Comparison of ENCODE assay signal across 8 cellular contexts in genomic region chr11:48001438-48002021, GRCh38. TPM values are rescaled to one million over a fixed set of nuclear protein-coding genes. Genes with fewer than 3 reads are reported as not detected.
DNase-seq lines count a peak whose midpoint lies in the region; ATAC-seq and TF ChIP-seq lines count a peak whose summit lies in the region.

No MANE protein-coding gene starts in this region.

- peak overlapping the region; percentile 66 for H3K9ac ChIP-seq in OCI-LY3 (ENCODE audit: low read length)

- peaks cover 99% of the 10 kb centered on the region for H3K4me1 ChIP-seq in OCI-LY3 (ENCODE audit: low read length)
- H3K4me1 ChIP-seq in right lobe of liver = peaks cover 3 to 95% (median 42%) of the 10 kb centered on the region in 4 donors
- peaks cover 19 to 45% of the 10 kb centered on the region in 2 donors for H3K4me1 ChIP-seq in thoracic aorta (ENCODE audit: control insufficient read depth in 1 of 2, low read depth in 2 of 2)
- H3K4me1 ChIP-seq in HAP-1 = peaks cover 11% of the 10 kb centered on the region

- peak overlapping the region; percentile 59 for H3K4me3 Mint-ChIP-seq in activated naive CD4-positive, alpha-beta T cell treated with anti-CD3 and anti-CD28 coated beads, Interleukin-2, amount 50 U/mL, for 24 hours

- DNase-seq in GM13976 (ENCODE audit: low spot score) = peak; percentile 39
- DNase-seq in right lobe of liver = peak; percentile 41 to 78 (median 69)
- no peak for DNase-seq in thoracic aorta (ENCODE audit: low spot score)
- no peak for DNase-seq in GF-D8 (lab: John Stamatoyannopoulos, UW)
- DNase-seq in HAP-1 (ENCODE audit: low spot score in 2 of 2) = no peak

- no peak for TF ChIP-seq POLR2A in right lobe of liver (IDR thresholded peaks at IDR 0.05)

- peak overlapping the region; percentile 88 for H3K4me2 ChIP-seq in OCI-LY3 (ENCODE audit: low read length)

- H3K27me3 Mint-ChIP-seq in activated naive CD4-positive, alpha-beta T cell treated with anti-CD3 and anti-CD28 coated beads, Interleukin-2, amount 50 U/mL, for 24 hours = no peaks in the 10 kb centered on the region

- peaks cover 66% of the 10 kb centered on the region for H4K20me1 ChIP-seq in OCI-LY3 (ENCODE audit: insufficient read depth, low read length)

- no peak overlapping the region for H2AFZ ChIP-seq in OCI-LY3 (ENCODE audit: low read depth, low read length)

- in situ Hi-C loops in GM13976 (cut with MboI; ENCODE audit: low sequenced_read_pairs, unreplicated experiment) = no loop called here
- in situ Hi-C loops in HAP-1 (cut with MboI; ENCODE audit: low sequenced_read_pairs) = no loop called here

- H3K36me3 Mint-ChIP-seq in activated naive CD4-positive, alpha-beta T cell treated with anti-CD3 and anti-CD28 coated beads, Interleukin-2, amount 50 U/mL, for 24 hours = no peaks in the 10 kb centered on the region

- H3K27ac ChIP-seq in OCI-LY3 (ENCODE audit: low read length) = peak overlapping the region; percentile 96
- H3K27ac ChIP-seq in right lobe of liver = peak overlapping the region; percentile 46 to 81 (median 63)
- H3K27ac ChIP-seq in thoracic aorta = no peak overlapping the region

- intact Hi-C loops in right lobe of liver (cut with DNase I) = no loop called here

- peak overlapping the region; percentile 97 for H3K27ac Mint-ChIP-seq in activated naive CD4-positive, alpha-beta T cell treated with anti-CD3 and anti-CD28 coated beads, Interleukin-2, amount 50 U/mL, for 24 hours

- no peaks in the 10 kb centered on the region for H3K9me3 Mint-ChIP-seq in activated naive CD4-positive, alpha-beta T cell treated with anti-CD3 and anti-CD28 coated beads, Interleukin-2, amount 50 U/mL, for 24 hours

- H3K27me3 ChIP-seq in OCI-LY3 (ENCODE audit: low read depth, low read length) (no peaks in the 10 kb centered on the region), right lobe of liver (no peaks in the 10 kb centered on the region), thoracic aorta (replicated peaks; ENCODE audit: insufficient read depth) (no peaks in the 10 kb centered on the region), HAP-1 (ENCODE audit: low read depth) (no peaks in the 10 kb centered on the region)

- peaks cover 99% of the 10 kb centered on the region for H3K79me2 ChIP-seq in OCI-LY3 (ENCODE audit: low read length)

- WGBS in right lobe of liver (ENCODE audit: insufficient coverage, low coverage, low lambda C conversion rate, missing lambda C conversion rate) = 6% methylated on average over 2 of the region's 2 CpGs

- TF ChIP-seq CTCF in GM13976 (IDR thresholded peaks at IDR 0.05; ENCODE audit: borderline replicate concordance, control extremely low read depth, extremely low read depth, insufficient read depth, missing control alignments) = no peak
- TF ChIP-seq CTCF in OCI-LY3 (IDR thresholded peaks at IDR 0.05; ENCODE audit: low read depth, low read length) = no peak
- no peak for TF ChIP-seq CTCF in right lobe of liver (IDR thresholded peaks at IDR 0.05)
- no peak for TF ChIP-seq CTCF in thoracic aorta (IDR thresholded peaks at IDR 0.05)

- no peaks in the 10 kb centered on the region for H3K9me3 ChIP-seq in OCI-LY3 (ENCODE audit: insufficient read depth, low read length)
- no peaks in the 10 kb centered on the region for H3K9me3 ChIP-seq in right lobe of liver
- H3K9me3 ChIP-seq in thoracic aorta = no peaks in the 10 kb centered on the region
- H3K9me3 ChIP-seq in HAP-1 = no peaks in the 10 kb centered on the region

- peaks cover 3% of the 10 kb centered on the region for H3K36me3 ChIP-seq in OCI-LY3 (replicated peaks; ENCODE audit: low read depth, low read length)
- no peaks in the 10 kb centered on the region for H3K36me3 ChIP-seq in right lobe of liver
- no peaks in the 10 kb centered on the region for H3K36me3 ChIP-seq in thoracic aorta
- H3K36me3 ChIP-seq in HAP-1 (replicated peaks) = no peaks in the 10 kb centered on the region

- H3K4me3 ChIP-seq in OCI-LY3 (ENCODE audit: low read length) (peak overlapping the region; percentile 61), right lobe of liver (peak overlapping the region in 1 of 3 donors; percentile 18), thoracic aorta (no peak overlapping the region), HAP-1 (no peak overlapping the region)

- peaks cover 90% of the 10 kb centered on the region for H3K4me1 Mint-ChIP-seq in activated naive CD4-positive, alpha-beta T cell treated with anti-CD3 and anti-CD28 coated beads, Interleukin-2, amount 50 U/mL, for 24 hours

- ATAC-seq in HG02642 (IDR thresholded peaks at IDR 0.05; ENCODE audit: poor library complexity, unreplicated experiment) = peak; percentile 61
- peak; percentile 67 to 82 (median 73) for ATAC-seq in right lobe of liver
- ATAC-seq in thoracic aorta (ENCODE audit: insufficient number of reproducible peaks, low FRiP score, low read depth) = peak; percentile 58

RNA-seq across cellular contexts. Expression of gene PTPRJ, which starts 21.2 kb away (rescaled TPM):
- total RNA-seq in right lobe of liver (10 to 100 TPM; 12.5 to 33.0 (median 19.8) TPM), thoracic aorta (10 to 100 TPM; 20.4 to 20.9 TPM)

Comparison
In these comparisons a context has a peak if more than half of its experiments do, and no peak if none do; other contexts are left out.
1. DNase-seq: peak in GM13976 (single experiment) and right lobe of liver (3 of 3); none in thoracic aorta (single experiment), GF-D8 (single experiment) and HAP-1 (0 of 2).
2. H3K27ac ChIP-seq: peak in OCI-LY3 (single experiment) and right lobe of liver (3 of 3); none in thoracic aorta (0 of 2).
3. Peak in every context shown above with its lines, with median percentiles within 50 percentile points of each other: ATAC-seq.